In genomic region chr14:68679301-68679700, GRCh38 we compare ENCODE assay signal across 17 cellular contexts.
"Had no signal": no experiment of that assay in that cellular context is flagged by ENCODE, and none has a peak within 500 bp of the region (broad histone marks: within the 10 kb centered on the region; RNA-seq: fewer than 3 reads in every experiment).

No MANE protein-coding gene starts in this region.

- H3K27me3 Mint-ChIP-seq: activated naive CD8-positive, alpha-beta T cell; T-helper 17 cell had no signal

- H3K36me3 ChIP-seq: esophagus muscularis mucosa, left lung, transverse colon had no signal

- DNase-seq: activated CD4-positive, alpha-beta T cell treated with anti-CD3 and anti-CD28 coated beads, Interleukin-2, amount 50 U/mL, for 1 hour; activated effector memory CD4-positive, alpha-beta T cell treated with Interleukin-2 at 50 U/mL for 16 hours; activated T-cell treated with anti-CD3 and anti-CD28 coated beads for 4 hours; amygdala; cerebellar nuclear complex; endodermal cell; foreskin fibroblast; head of caudate nucleus; left lung; right cardiac atrium; T-helper 17 cell; transverse colon had no signal

- H3K36me3 Mint-ChIP-seq: stimulated activated effector memory CD8-positive, alpha-beta T cell treated with anti-CD3 and anti-CD28 coated beads, Interleukin-12 subunit alpha, Interleukin-12 subunit beta, amount 100 ng/mL, for 72 hours had no signal

- H3K4me3 Mint-ChIP-seq: activated naive CD8-positive, alpha-beta T cell; endodermal cell; stimulated activated effector memory CD8-positive, alpha-beta T cell treated with anti-CD3 and anti-CD28 coated beads, Interleukin-12 subunit alpha, Interleukin-12 subunit beta, amount 100 ng/mL, for 72 hours; T-helper 17 cell had no signal

- H3K9me3 Mint-ChIP-seq: endodermal cell; stimulated activated effector memory CD8-positive, alpha-beta T cell treated with anti-CD3 and anti-CD28 coated beads, Interleukin-12 subunit alpha, Interleukin-12 subunit beta, amount 100 ng/mL, for 72 hours had no signal

- H3K27ac Mint-ChIP-seq: activated naive CD8-positive, alpha-beta T cell; endodermal cell had no signal

- H3K9me3 ChIP-seq: esophagus muscularis mucosa, left lung, transverse colon had no signal

- H3K27me3 ChIP-seq: esophagus muscularis mucosa, left lung, transverse colon had no signal

- FAIRE-seq: islet of Langerhans had no signal

- H3K4me3 ChIP-seq: esophagus muscularis mucosa, left lung, smooth muscle cell, transverse colon had no signal

- H3K4me2 ChIP-seq: smooth muscle cell had no signal
